In genomic region chr17:16432017-16432416, GRCh38 we compare ENCODE assay signal across 24 cellular contexts. TPM values are rescaled to one million over a fixed set of nuclear protein-coding genes. Genes with fewer than 3 reads are reported as not detected.
"Had no signal": no experiment of that assay in that cellular context is flagged by ENCODE, and none has a peak within 500 bp of the region (broad histone marks: within the 10 kb centered on the region; RNA-seq: fewer than 3 reads in every experiment).

No MANE protein-coding gene starts in this region.

- H3K27ac ChIP-seq: dorsolateral prefrontal cortex, esophagus squamous epithelium, gastroesophageal sphincter, left lung, psoas muscle, spleen, stomach had no signal

- H3K27me3 Mint-ChIP-seq: effector memory CD8-positive, alpha-beta T cell; naive B cell had no signal

- ATAC-seq: effector memory CD8-positive, alpha-beta T cell; gastroesophageal sphincter; left lung; psoas muscle; sciatic nerve had no signal

- H3K4me3 Mint-ChIP-seq: effector memory CD8-positive, alpha-beta T cell; immature natural killer cell; naive B cell; nephron had no signal

- H3K9me3 ChIP-seq: esophagus squamous epithelium, gastroesophageal sphincter, left lung, psoas muscle, spleen, stomach had no signal

- H3K27me3 ChIP-seq: dorsolateral prefrontal cortex, esophagus squamous epithelium, gastroesophageal sphincter, left lung, spleen, stomach had no signal

- H3K9me3 Mint-ChIP-seq: effector memory CD8-positive, alpha-beta T cell; immature natural killer cell; naive B cell; nephron had no signal

- H3K4me1 Mint-ChIP-seq: nephron had no signal

- DNase-seq: cortex of kidney; dorsolateral prefrontal cortex; effector memory CD8-positive, alpha-beta T cell; esophagus squamous epithelium; foreskin fibroblast; glutamatergic neuron; immature natural killer cell; mesendoderm; naive B cell; psoas muscle; retina; spleen; stimulated activated CD4-positive, alpha-beta T cell treated with anti-CD3 and anti-CD28 coated beads, Interleukin-15, amount 100 ng/mL, for 24 hours; stimulated activated CD4-positive, alpha-beta T cell treated with anti-CD3 and anti-CD28 coated beads, Interleukin-1b, Interleukin-23, amount 100 ng/mL, for 48 hours; stimulated activated CD4-positive, alpha-beta T cell treated with anti-CD3 and anti-CD28 coated beads, Interleukin-4, amount 100 ng/mL, for 24 hours; stimulated activated naive CD4-positive, alpha-beta T cell; stomach; substantia nigra; trophoblast cell had no signal

- H3K4me3 ChIP-seq: dorsolateral prefrontal cortex, esophagus squamous epithelium, gastroesophageal sphincter, left lung, psoas muscle, spleen, stomach had no signal

- H3K27ac Mint-ChIP-seq: naive B cell, nephron had no signal

- H3K4me1 ChIP-seq: psoas muscle had no signal

RNA-seq across cellular contexts. Expression of gene LRRC75A, which starts 60.0 kb away (rescaled TPM):
- polyA plus RNA-seq: keratinocyte had no signal
